ENCODE assay signal across 8 cellular contexts in the genomic region with DNA sequence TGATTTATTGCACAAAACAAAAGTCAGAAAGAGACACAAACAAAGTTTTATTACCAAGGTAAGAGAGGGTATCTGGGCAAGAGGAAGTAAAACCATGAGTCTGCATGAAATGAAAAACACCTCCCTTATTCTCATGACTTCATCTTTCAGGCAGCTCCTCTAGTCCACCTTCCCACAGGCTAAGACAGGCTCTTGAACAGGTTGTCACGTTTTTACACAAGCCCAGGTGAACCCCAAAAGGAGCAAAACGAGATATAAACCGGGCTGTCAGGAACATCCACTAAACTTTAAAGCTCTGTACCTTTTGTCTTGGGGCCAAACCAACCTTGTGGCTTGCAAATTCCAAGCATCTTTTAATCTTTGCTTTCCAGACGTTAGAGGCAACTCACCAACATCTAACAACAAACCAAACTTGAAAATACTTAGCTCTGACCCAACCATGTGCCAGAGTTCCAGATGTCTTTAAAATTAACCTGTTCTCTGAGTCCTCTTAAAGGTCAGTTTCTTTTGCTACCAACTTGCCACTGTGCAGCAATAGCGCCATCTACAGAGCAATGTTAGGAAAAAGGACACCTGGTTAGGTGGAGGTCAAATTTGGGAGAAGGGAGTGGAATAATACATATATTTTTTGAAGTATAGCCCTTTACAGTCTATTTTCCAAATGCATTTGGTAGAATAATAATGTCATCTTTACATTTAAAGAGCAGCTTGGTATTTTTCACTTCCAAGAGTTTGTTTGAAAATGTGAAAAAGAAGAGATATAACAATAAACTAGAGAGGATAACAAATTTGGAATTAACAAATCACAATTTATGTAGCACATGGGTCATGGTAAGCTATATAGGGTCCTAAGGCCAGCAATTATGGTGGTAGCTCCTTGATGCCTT.
DNase-seq lines count a peak whose midpoint lies in the region; ATAC-seq and TF ChIP-seq lines count a peak whose summit lies in the region.

No MANE protein-coding gene starts in this region.

- DNase-seq in NK-92 treated with Interleukin-12 subunit alpha and Interleukin-12 subunit beta, amount 100 ng/mL, for 24 hours (lab: John Stamatoyannopoulos, UW) = peak; percentile 2
- DNase-seq in NK-92 (lab: John Stamatoyannopoulos, UW; ENCODE audit: unreplicated experiment) (no peak), HS-5 (ENCODE audit: low read depth) (peak; percentile 6), chondrocyte (ENCODE audit: low spot score) (no peak), OCI-M2 (lab: John Stamatoyannopoulos, UW; ENCODE audit: unreplicated experiment) (no peak)

- H2AFZ ChIP-seq in SU-DHL-6 (ENCODE audit: low read depth, low read length, severe bottlenecking) = no peak overlapping the region

- no peaks in the 10 kb centered on the region for H3K79me2 ChIP-seq in SU-DHL-6 (ENCODE audit: insufficient read depth, low read length)

- peak; percentile 89 for ATAC-seq in GM21619 (IDR thresholded peaks at IDR 0.05; ENCODE audit: unreplicated experiment)

- H3K9me3 ChIP-seq in SU-DHL-6 (ENCODE audit: insufficient read depth, low read length) = no peaks in the 10 kb centered on the region

- no peaks in the 10 kb centered on the region for H3K9me2 ChIP-seq in SU-DHL-6 (replicated peaks; ENCODE audit: insufficient read depth, low read length)

- TF ChIP-seq CTCF in SU-DHL-6 (IDR thresholded peaks at IDR 0.05; ENCODE audit: insufficient read depth, low read length, poor library complexity, severe bottlenecking) = peak; percentile 48
- TF ChIP-seq CTCF in chondrocyte (IDR thresholded peaks at IDR 0.05) = peak; percentile 78
- TF ChIP-seq CTCF in nephron (IDR thresholded peaks at IDR 0.05; ENCODE audit: unreplicated experiment in 3 of 3) = peak; percentile 8 to 53 (median 19)

- no peaks in the 10 kb centered on the region for H3F3A ChIP-seq in SU-DHL-6 (ENCODE audit: insufficient read depth)

- H3K4me2 ChIP-seq in SU-DHL-6 (ENCODE audit: low read depth, low read length, poor library complexity, severe bottlenecking) = no peak overlapping the region

- no peak overlapping the region for H3K27ac ChIP-seq in SU-DHL-6 (ENCODE audit: low read depth, low read length)

- H3K9ac ChIP-seq in SU-DHL-6 (ENCODE audit: low read length) = no peak overlapping the region

- H3K36me3 Mint-ChIP-seq in chondrocyte (ENCODE audit: low read depth) (no peaks in the 10 kb centered on the region), nephron (ENCODE audit: low read depth) (no peaks in the 10 kb centered on the region)

- H4K20me1 ChIP-seq in SU-DHL-6 (ENCODE audit: low read depth, low read length) = no peaks in the 10 kb centered on the region

- H3K4me3 Mint-ChIP-seq in chondrocyte (ENCODE audit: unreplicated experiment) = no peak overlapping the region
- H3K4me3 Mint-ChIP-seq in nephron = no peak overlapping the region

- H3K9me3 Mint-ChIP-seq in chondrocyte (ENCODE audit: low read depth) = no peaks in the 10 kb centered on the region
- H3K9me3 Mint-ChIP-seq in nephron = no peaks in the 10 kb centered on the region

- H3K27me3 Mint-ChIP-seq in chondrocyte (ENCODE audit: low read depth) (peaks cover 10% of the 10 kb centered on the region), nephron (ENCODE audit: low read depth) (no peaks in the 10 kb centered on the region)

- H3K36me3 ChIP-seq in SU-DHL-6 (ENCODE audit: low read length) = no peaks in the 10 kb centered on the region

- no peaks in the 10 kb centered on the region for H3K4me1 Mint-ChIP-seq in chondrocyte (ENCODE audit: low read depth)
- H3K4me1 Mint-ChIP-seq in nephron = no peaks in the 10 kb centered on the region

- no peak overlapping the region for H3K4me3 ChIP-seq in SU-DHL-6 (ENCODE audit: insufficient read depth, low read length, poor library complexity, severe bottlenecking)

- H3K27ac Mint-ChIP-seq in chondrocyte (ENCODE audit: unreplicated experiment) (no peak overlapping the region), nephron (no peak overlapping the region)

- H3K27me3 ChIP-seq in SU-DHL-6 (ENCODE audit: low read length) = no peaks in the 10 kb centered on the region

Comparison
In these comparisons a context has a peak if more than half of its experiments do, and no peak if none do; other contexts are left out.
1. DNase-seq: peak in NK-92 treated with Interleukin-12 subunit alpha and Interleukin-12 subunit beta, amount 100 ng/mL, for 24 hours (single experiment) and HS-5 (single experiment); none in NK-92 (single experiment), chondrocyte (single experiment) and OCI-M2 (single experiment).
2. CTCF ChIP-seq: peak in every context shown above with its lines; median percentile 78 in chondrocyte; 48 in SU-DHL-6; 19 in nephron.